8 cellular contexts compared by ENCODE assay signal in genomic region chr20:37901667-37902503, GRCh38. TPM values are rescaled to one million over a fixed set of nuclear protein-coding genes. Genes with fewer than 3 reads are reported as not detected.
DNase-seq lines count a peak whose midpoint lies in the region; ATAC-seq, FAIRE-seq and TF ChIP-seq lines count a peak whose summit lies in the region.

No MANE protein-coding gene starts in this region.

- TF ChIP-seq CTCF in mammary epithelial cell (conservative IDR thresholded peaks at IDR 0.05 in 1 of 2, IDR thresholded peaks at IDR 0.05 in 1 of 2; ENCODE audit: extremely low read depth in 1 of 2, insufficient read depth in 1 of 2, low read depth in 1 of 2, low read length in 2 of 2) (peak; percentile 27 to 57), kidney (IDR thresholded peaks at IDR 0.05; ENCODE audit: borderline replicate concordance, extremely low read depth, insufficient read depth) (peak; percentile 33), testis (IDR thresholded peaks at IDR 0.05) (peak in 2 of 3 experiments; percentile 30 to 48)

- no peak overlapping the region for H3K4me2 ChIP-seq in mammary epithelial cell (ENCODE audit: insufficient read depth, low read depth, low read length)

- no peaks in the 10 kb centered on the region for H4K20me1 ChIP-seq in mammary epithelial cell (ENCODE audit: insufficient read depth, low read length)

- no peak for FAIRE-seq in kidney (lab: Jason Lieb, UNC)

- H3K36me3 ChIP-seq in mammary epithelial cell (ENCODE audit: insufficient read depth, low read length) (no peaks in the 10 kb centered on the region), kidney (ENCODE audit: control insufficient read depth in 1 of 2, insufficient read depth in 2 of 2, low read length in 2 of 2) (no peaks in the 10 kb centered on the region), testis (ENCODE audit: low read depth, missing control alignments) (no peaks in the 10 kb centered on the region)

- dilution Hi-C loops in mammary epithelial cell (cut with HindIII; ENCODE audit: low sequenced_read_pairs): no loop called here

- CTCF ChIA-PET in mammary epithelial cell (lab: Charles Lee; ENCODE audit: low non-redundant PET): no interaction called here

- H3K27ac ChIP-seq in mammary epithelial cell (ENCODE audit: insufficient read depth, low read depth, low read length) (no peak overlapping the region), kidney (ENCODE audit: low read depth in 2 of 2, low read length in 2 of 2) (no peak overlapping the region), testis (no peak overlapping the region)

- H3K9me3 ChIP-seq in mammary epithelial cell (replicated peaks; ENCODE audit: insufficient read depth, low read length) (no peaks in the 10 kb centered on the region), kidney (ENCODE audit: control insufficient read depth in 1 of 2, low read length in 2 of 2) (no peaks in the 10 kb centered on the region), testis (no peaks in the 10 kb centered on the region)

- H3K9ac ChIP-seq in mammary epithelial cell (ENCODE audit: insufficient read depth, low read length): no peak overlapping the region
- H3K9ac ChIP-seq in kidney (ENCODE audit: low read length in 2 of 2): no peak overlapping the region

- intact Hi-C loops in mammary epithelial cell (cut with micrococcal nuclease): loop anchor here (1.0 to 2.0 kb wide), 3 partner anchors 91 to 320 kb away; no protein-coding TSS in a partner anchor
- intact Hi-C loops in kidney (cut with DNase I): no loop called here
- intact Hi-C loops in testis (cut with DNase I; ENCODE audit: low total_unique reads): loop anchor here (10.0 kb wide), 1 partner anchor 83 kb away; no protein-coding TSS in a partner anchor

- WGBS in mammary epithelial cell (ENCODE audit: low coverage, missing lambda C conversion rate): 22% methylated on average over 19 of the region's 38 CpGs
- 8 to 10% methylated on average over 17 to 37 of the region's 38 CpGs for WGBS in testis, 2 donors

- ATAC-seq in GM19351 (IDR thresholded peaks at IDR 0.05; ENCODE audit: unreplicated experiment) (peak; percentile 50), GM18873 (IDR thresholded peaks at IDR 0.05; ENCODE audit: low FRiP score, unreplicated experiment) (no peak)

- DNase-seq in CD1c-positive myeloid dendritic cell (ENCODE audit: extremely low spot score): peak; percentile 47
- DNase-seq in NCI-H510A treated with DMSO at 0.1 percent for 48 hours (lab: John Stamatoyannopoulos, UW): peak; percentile 46
- DNase-seq in mammary epithelial cell: peak; percentile 62
- no peak for DNase-seq in kidney
- DNase-seq in testis: peak; percentile 80
- DNase-seq in activated CD4-positive, CD25-positive, alpha-beta regulatory T cell treated with anti-CD3 and anti-CD28 coated beads, Interleukin-2, amount 50 U/mL, for 72 hours: no peak

- no peak for TF ChIP-seq POLR2A in testis (IDR thresholded peaks at IDR 0.05)

- H3K4me3 ChIP-seq in mammary epithelial cell (replicated peaks in 1 of 3; ENCODE audit: insufficient read depth in 1 of 3, low read depth in 2 of 3, low read length in 3 of 3): peak overlapping the region in 2 of 3 experiments; percentile 35 to 65
- H3K4me3 ChIP-seq in kidney (ENCODE audit: low read length in 2 of 2): no peak overlapping the region
- peak overlapping the region in 1 of 2 donors; percentile 62 for H3K4me3 ChIP-seq in testis

- no peak overlapping the region for H2AFZ ChIP-seq in mammary epithelial cell (ENCODE audit: low read depth, low read length)

- H3K27me3 ChIP-seq in mammary epithelial cell (ENCODE audit: insufficient read depth, low read length) (no peaks in the 10 kb centered on the region), testis (no peaks in the 10 kb centered on the region)

- in situ Hi-C loops in mammary epithelial cell (cut with MboI; ENCODE audit: low sequenced_read_pairs in 2 of 2): no loop called here

- H3K4me1 ChIP-seq in mammary epithelial cell (ENCODE audit: insufficient read depth, low read length): peaks cover 7% of the 10 kb centered on the region
- no peaks in the 10 kb centered on the region for H3K4me1 ChIP-seq in kidney (ENCODE audit: control insufficient read depth in 1 of 2, insufficient read depth in 1 of 2, low read depth in 1 of 2, low read length in 2 of 2)
- H3K4me1 ChIP-seq in testis: peaks cover 17% of the 10 kb centered on the region

- no TSS peak for BruUV-seq in mammary epithelial cell (replicated peaks; lab: Mats Ljungman, UMichigan)

- no peaks in the 10 kb centered on the region for H3K79me2 ChIP-seq in mammary epithelial cell (ENCODE audit: insufficient read depth, low read length)

RNA-seq across cellular contexts. Expression of gene VSTM2L, which starts 1.0 kb away (rescaled TPM):
- total RNA-seq in mammary epithelial cell (1 to 10 TPM; 1.7 to 3.0 TPM), kidney (4.1 TPM), testis (10 to 100 TPM; 40.2 to 74.7 TPM)
- polyA plus RNA-seq in mammary epithelial cell (4.4 TPM), kidney (ENCODE audit: insufficient read depth, low read depth, low replicate concordance) (2.8 TPM), testis (ENCODE audit: insufficient read depth, low read depth, low replicate concordance) (7.3 TPM)
- 4.4 TPM for polyA minus RNA-seq in mammary epithelial cell

Comparison
In these comparisons a context has a peak if more than half of its experiments do, and no peak if none do; other contexts are left out.
1. DNase-seq: peak in CD1c-positive myeloid dendritic cell (single experiment), NCI-H510A treated with DMSO at 0.1 percent for 48 hours (single experiment), mammary epithelial cell (single experiment) and testis (single experiment); none in kidney (single experiment) and activated CD4-positive, CD25-positive, alpha-beta regulatory T cell treated with anti-CD3 and anti-CD28 coated beads, Interleukin-2, amount 50 U/mL, for 72 hours (single experiment).
2. H3K4me3 ChIP-seq: peak in mammary epithelial cell (2 of 3); none in kidney (0 of 2).
3. Peak in every context shown above with its lines, with median percentiles within 50 percentile points of each other: CTCF ChIP-seq.